ENCODE assay signal across 22 cellular contexts in the genomic region with DNA sequence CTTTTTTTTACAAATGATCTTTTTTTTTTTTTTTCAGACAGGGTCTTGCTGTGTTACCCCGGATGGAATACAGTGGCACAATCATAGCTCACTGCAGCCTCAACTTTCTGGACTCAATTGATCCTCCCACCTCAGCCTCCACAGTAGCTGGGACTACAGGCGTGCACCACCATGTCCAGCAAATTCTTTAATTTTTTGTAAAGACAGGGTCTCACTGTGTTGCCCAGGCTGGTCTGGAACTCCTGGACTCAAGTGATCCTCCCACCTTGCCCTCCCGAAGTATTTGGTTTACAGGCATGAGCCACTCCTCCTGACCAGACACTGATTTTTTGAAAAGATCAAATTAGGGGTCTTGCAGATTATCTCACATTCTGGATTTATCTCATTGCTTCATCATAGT. TPM values are rescaled to one million over a fixed set of nuclear protein-coding genes. Genes with fewer than 3 reads are reported as not detected.
A peak's percentile ranks its signal among the peaks of the same experiment; 100 is the strongest.
DNase-seq lines count a peak whose midpoint lies in the region; ATAC-seq, FAIRE-seq and TF ChIP-seq lines count a peak whose summit lies in the region.
"Had no signal": no experiment of that assay in that cellular context is flagged by ENCODE, and none has a peak within 500 bp of the region (broad histone marks: within the 10 kb centered on the region; RNA-seq: fewer than 3 reads in every experiment).

No MANE protein-coding gene starts in this region.

- TF ChIP-seq EP300 in A549 (IDR thresholded peaks at IDR 0.05): no peak

- no peak for FAIRE-seq in A549 (lab: Jason Lieb, UNC)
- FAIRE-seq: GM19239 had no signal

- intact Hi-C loops in Caco-2 (cut with micrococcal nuclease; ENCODE audit: unreplicated experiment): no loop called here

- no peaks in the 10 kb centered on the region for H3K4me1 Mint-ChIP-seq in Caco-2 (ENCODE audit: low read depth, unreplicated experiment)
- peaks cover 3% of the 10 kb centered on the region for H3K4me1 Mint-ChIP-seq in T-helper 17 cell
- H3K4me1 Mint-ChIP-seq in glutamatergic neuron (ENCODE audit: low read depth, unreplicated experiment): no peaks in the 10 kb centered on the region

- H3K4me2 ChIP-seq in A549: peak overlapping the region; percentile 97; the same call in 2 of the 3 replicates

- no peak for DNase-seq in A549 (ENCODE audit: low read depth in 1 of 2, low spot score in 1 of 2)
- peak in 1 of 2 experiments; percentile 21 for DNase-seq in Caco-2
- DNase-seq in T-helper 17 cell: no peak
- no peak for DNase-seq in glutamatergic neuron
- DNase-seq in D341Med (ENCODE audit: low spot score): no peak
- DNase-seq in H4 (ENCODE audit: low spot score): no peak
- DNase-seq in SIG-M5 (lab: John Stamatoyannopoulos, UW): no peak
- DNase-seq in T-helper 9 cell: no peak
- DNase-seq: BE2C; IMR-90; left colon; NCI-H1436 treated with DMSO at 0.1 percent for 48 hours; NCI-H524 treated with DMSO at 0.1 percent for 48 hours; RPMI8226; stimulated activated CD4-positive, alpha-beta T cell treated with anti-CD3 and anti-CD28 coated beads, Interleukin-2, amount 100 ng/mL, for 24 hours; T1000 had no signal

- 67% methylated on average over 3 of the region's 3 CpGs for WGBS in A549 (ENCODE audit: missing lambda C conversion rate)

- no peak for TF ChIP-seq RAD21 in A549 (conservative IDR thresholded peaks at IDR 0.05 in 1 of 2, IDR thresholded peaks at IDR 0.05 in 1 of 2)

- H3K4me3 ChIP-seq in A549: no peak overlapping the region
- no peak overlapping the region for H3K4me3 ChIP-seq in Caco-2 (ENCODE audit: low read depth, low read length)

- no peaks in the 10 kb centered on the region for H3K9me3 Mint-ChIP-seq in Caco-2 (ENCODE audit: unreplicated experiment)
- peaks cover 8% of the 10 kb centered on the region for H3K9me3 Mint-ChIP-seq in glutamatergic neuron (ENCODE audit: unreplicated experiment)
- H3K9me3 Mint-ChIP-seq: dendritic cell treated with granulocyte-macrophage colony-stimulating factor and Interleukin-4, amounts not matched to agents 40 ng/mL and 50 ng/mL, for 4 days had no signal

- H3K27me3 ChIP-seq in Caco-2 (replicated peaks; ENCODE audit: control insufficient read depth, insufficient read depth, low read length): no peaks in the 10 kb centered on the region
- H3K27me3 ChIP-seq: ascending aorta, BE2C, hepatocyte, right atrium auricular region, vagina had no signal

- POLR2A ChIA-PET in A549 (lab: Yijun Ruan, JAX) (no interaction called here), Caco-2 (lab: Charles Lee) (no interaction called here)

- H3K4me3 Mint-ChIP-seq in Caco-2 (ENCODE audit: unreplicated experiment) (peak overlapping the region; percentile 100), T-helper 17 cell (peak overlapping the region; percentile 95), glutamatergic neuron (ENCODE audit: unreplicated experiment) (peak overlapping the region; percentile 62)

- H3K27ac ChIP-seq in A549: no peak overlapping the region
- H3K27ac ChIP-seq: ascending aorta, hepatocyte, right atrium auricular region, vagina had no signal

- BruUV-seq in Caco-2 (replicated peaks; lab: Mats Ljungman, UMichigan): no TSS peak

- H3K4me1 ChIP-seq in A549: peaks cover 7% of the 10 kb centered on the region; the same call in 2 of the 3 replicates
- H3K4me1 ChIP-seq in Caco-2: peaks cover 31% of the 10 kb centered on the region
- H3K4me1 ChIP-seq: ascending aorta, BE2C had no signal

- no peak for ATAC-seq in A549
- no peak for ATAC-seq in T-helper 17 cell
- ATAC-seq: left colon had no signal

- H3K9me3 ChIP-seq in A549: no peaks in the 10 kb centered on the region
- 0 out of 2 replicates have a peak, but pooled peaks cover 3% of the 10 kb centered on the region for H3K9me3 ChIP-seq in Caco-2
- H3K9me3 ChIP-seq in T-helper 17 cell (ENCODE audit: control insufficient read depth, low read length, poor library complexity, severe bottlenecking): no peaks in the 10 kb centered on the region
- H3K9me3 ChIP-seq: ascending aorta, BE2C, right atrium auricular region, vagina had no signal

- no peak for TF ChIP-seq POLR2A in A549 (IDR thresholded peaks at IDR 0.05; ENCODE audit: low read length)

- H3K36me3 Mint-ChIP-seq in Caco-2 (ENCODE audit: insufficient read depth, unreplicated experiment): peaks cover 23% of the 10 kb centered on the region
- no peaks in the 10 kb centered on the region for H3K36me3 Mint-ChIP-seq in T-helper 17 cell (ENCODE audit: low read depth)
- no peaks in the 10 kb centered on the region for H3K36me3 Mint-ChIP-seq in glutamatergic neuron (ENCODE audit: unreplicated experiment)

- H3K27ac Mint-ChIP-seq in Caco-2 (ENCODE audit: unreplicated experiment): peak overlapping the region; percentile 100
- H3K27ac Mint-ChIP-seq in T-helper 17 cell: peak overlapping the region; percentile 97
- no peak overlapping the region for H3K27ac Mint-ChIP-seq in glutamatergic neuron (ENCODE audit: unreplicated experiment)

- H3K36me3 ChIP-seq in Caco-2 (ENCODE audit: control insufficient read depth, insufficient read depth, low read length): no peaks in the 10 kb centered on the region
- H3K36me3 ChIP-seq: ascending aorta, BE2C, right atrium auricular region, vagina had no signal

- H3K27me3 Mint-ChIP-seq in Caco-2 (ENCODE audit: insufficient read depth, unreplicated experiment): no peaks in the 10 kb centered on the region
- no peaks in the 10 kb centered on the region for H3K27me3 Mint-ChIP-seq in T-helper 17 cell
- H3K27me3 Mint-ChIP-seq in glutamatergic neuron (ENCODE audit: unreplicated experiment): peaks cover 4% of the 10 kb centered on the region

- CTCF ChIA-PET in A549 (lab: Yijun Ruan, JAX): no interaction called here
- CTCF ChIA-PET in Caco-2 (lab: Charles Lee): interaction anchor here (0.7 kb wide), 1 partner anchor 542 kb away, joined by 4 read pairs; no protein-coding TSS in a partner anchor

- TF ChIP-seq CTCF in A549 (IDR thresholded peaks at IDR 0.05) (no peak), Caco-2 (IDR thresholded peaks at IDR 0.05; ENCODE audit: insufficient read depth in 1 of 2, low read depth in 1 of 2, low read length in 1 of 2, severe bottlenecking in 1 of 2, unreplicated experiment in 1 of 2) (no peak), glutamatergic neuron (IDR thresholded peaks at IDR 0.05; ENCODE audit: partially characterized antibody, unreplicated experiment) (no peak)

TF ChIP-seq in A549, 52 proteins besides CTCF, POLR2A, EP300 and RAD21:
- TF ChIP-seq FOXS1 (CRISPR knock-in tag; IDR thresholded peaks at IDR 0.05): no peak
- TF ChIP-seq MAFK (IDR thresholded peaks at IDR 0.05; ENCODE audit: partially characterized antibody): no peak
- no peak for TF ChIP-seq CBX8 (IDR thresholded peaks at IDR 0.05)
- TF ChIP-seq TFCP2L1 (CRISPR knock-in tag; IDR thresholded peaks at IDR 0.05): no peak
- TF ChIP-seq, protein P1, sequence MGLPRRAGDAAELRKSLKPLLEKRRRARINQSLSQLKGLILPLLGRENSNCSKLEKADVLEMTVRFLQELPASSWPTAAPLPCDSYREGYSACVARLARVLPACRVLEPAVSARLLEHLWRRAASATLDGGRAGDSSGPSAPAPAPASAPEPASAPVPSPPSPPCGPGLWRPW (IDR thresholded peaks at IDR 0.05): no peak
- no peak for TF ChIP-seq JUN (IDR thresholded peaks at IDR 0.05)
- no peak for TF ChIP-seq RNF2 (IDR thresholded peaks at IDR 0.05; ENCODE audit: borderline replicate concordance, low read depth)
- no peak for TF ChIP-seq RARB (CRISPR knock-in tag; IDR thresholded peaks at IDR 0.05)
- no peak for TF ChIP-seq HEYL (CRISPR knock-in tag; IDR thresholded peaks at IDR 0.05)
- TF ChIP-seq NR3C1 (IDR thresholded peaks at IDR 0.05): no peak
- no peak for TF ChIP-seq BHLHE40 (IDR thresholded peaks at IDR 0.05; ENCODE audit: low read depth, low read length)
- no peak for TF ChIP-seq RFX5 (IDR thresholded peaks at IDR 0.05)
- TF ChIP-seq NPAS2 (CRISPR knock-in tag; IDR thresholded peaks at IDR 0.05; ENCODE audit: borderline replicate concordance): no peak
- TF ChIP-seq ZFP36 (IDR thresholded peaks at IDR 0.05; ENCODE audit: borderline replicate concordance, partially characterized antibody): no peak
- no peak for TF ChIP-seq ZSCAN20 (CRISPR knock-in tag; IDR thresholded peaks at IDR 0.05)
- TF ChIP-seq NFE2L2 (conservative IDR thresholded peaks at IDR 0.05; ENCODE audit: low read length): no peak

RNA-seq across cellular contexts. Expression of gene MYBL2, which starts 11.0 kb away (rescaled TPM):
- polyA plus RNA-seq in A549 (2011; rRNA removed) (19.9 and 22.1 TPM in 2 replicates), A549 (2017; fragmentation: RNase III; extraction: RNeasy Plus Mini Kit Qiagen cat#74134 plus additional on column Dnase treatment) (48.9 to 59.5 TPM (median 53.7 TPM) in 3 replicates)
- 45.9 and 53.2 TPM in 2 replicates for polyA plus RNA-seq in A549 (2012; cell fraction: cytosol; rRNA removed)
- 51.0 and 57.6 TPM in 2 replicates for polyA plus RNA-seq in A549 (2012; cell fraction: nucleus; rRNA removed)
- polyA minus RNA-seq in A549 (2011; rRNA and poly(A)+ RNA removed): 54.1 and 66.3 TPM in 2 replicates
- total RNA-seq in Caco-2 (2022) (318 and 345 TPM in 2 replicates), T-helper 17 cell (1 to 10 TPM in 1 of 2 donors, under 1 TPM in 1; 0.44 to 1.6 TPM), glutamatergic neuron (ENCODE audit: unreplicated experiment) (19.0 TPM)
- 21.3 and 40.8 TPM in 2 replicates for total RNA-seq in H4 (2014; rRNA removed; shearing (Covaris generic))
- total RNA-seq: ascending aorta, right atrium auricular region had no signal
